2 cellular contexts compared by ENCODE assay signal in the genomic region with DNA sequence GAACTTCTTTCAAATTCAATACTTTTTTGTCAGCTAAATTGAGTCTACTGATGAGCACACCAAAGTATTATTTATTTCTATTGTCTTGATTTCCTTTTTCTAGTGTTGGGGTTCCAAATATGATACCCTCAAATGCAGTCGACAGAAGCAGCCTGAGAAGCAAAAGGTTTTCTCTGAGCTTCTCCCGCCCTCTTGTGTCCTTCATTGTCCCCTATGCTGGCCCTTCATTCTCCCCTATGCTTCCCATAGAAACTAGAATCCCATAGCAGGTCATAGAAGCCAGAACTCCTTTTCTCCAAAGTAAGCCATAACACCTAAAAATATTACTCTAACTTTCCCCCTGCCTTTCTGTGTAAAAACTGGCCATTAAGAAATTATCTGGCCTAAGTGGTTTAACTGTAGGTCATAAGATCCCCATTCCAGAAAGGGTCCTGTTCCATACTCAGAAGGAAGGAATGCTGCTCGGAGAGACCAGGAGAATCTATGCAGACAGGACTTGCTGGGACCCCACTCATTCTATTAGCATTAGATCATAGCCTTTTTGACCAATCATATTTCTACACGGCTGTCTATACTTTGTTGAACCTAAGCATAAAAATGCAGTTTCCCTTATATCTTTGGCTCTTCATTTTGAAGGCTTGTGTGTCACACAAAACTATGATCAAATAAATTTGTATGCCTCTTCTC.
TF ChIP-seq lines count a peak whose summit lies in the region.

No MANE protein-coding gene starts in this region.

TF ChIP-seq in SK-N-SH, 30 proteins besides CTCF, POLR2A, EP300 and RAD21 (continued from another document):
- TF ChIP-seq USF2 (IDR thresholded peaks at IDR 0.05; ENCODE audit: borderline replicate concordance, low read depth, low read length) (no peak), FOSL2 (IDR thresholded peaks at IDR 0.05; ENCODE audit: borderline replicate concordance, low read depth) (no peak), SIN3A (IDR thresholded peaks at IDR 0.05; ENCODE audit: borderline replicate concordance, low read depth, low read length) (no peak)
TF ChIP-seq in SK-N-SH: peak in this region for 0.

TF ChIP-seq in SK-N-SH treated with all-trans-retinoic acid at 6 μM for 48 hours, 23 proteins besides CTCF, POLR2A, EP300 and RAD21 (continued from another document):
- TF ChIP-seq TCF4 (CRISPR knock-in tag; IDR thresholded peaks at IDR 0.05; ENCODE audit: borderline replicate concordance), result no peak
- TF ChIP-seq ZFP3 (CRISPR knock-in tag; IDR thresholded peaks at IDR 0.05), result no peak
- no peak for TF ChIP-seq TSHZ2 (CRISPR knock-in tag; IDR thresholded peaks at IDR 0.05)
- no peak for TF ChIP-seq CSRNP3 (CRISPR knock-in tag; IDR thresholded peaks at IDR 0.05)
- TF ChIP-seq ZNF565 (CRISPR knock-in tag; conservative IDR thresholded peaks at IDR 0.05; ENCODE audit: low read depth), result no peak
